8 cellular contexts compared by ENCODE assay signal in genomic region chr9:135992486-135993408, GRCh38. TPM values are rescaled to one million over a fixed set of nuclear protein-coding genes. Genes with fewer than 3 reads are reported as not detected.
DNase-seq lines count a peak whose midpoint lies in the region; ATAC-seq and TF ChIP-seq lines count a peak whose summit lies in the region.

No MANE protein-coding gene starts in this region.

- H3K4me1 ChIP-seq in BE2C = peaks cover 48% of the 10 kb centered on the region
- H3K4me1 ChIP-seq in Peyer's patch = peaks cover 4 to 39% (median 14%) of the 10 kb centered on the region in 4 donors
- H3K4me1 ChIP-seq in ovary (ENCODE audit: insufficient read depth) = peaks cover 15% of the 10 kb centered on the region

- 1 to 3% (median 2%) methylated on average over 29 to 32 of the region's 32 CpGs for WGBS in ovary, 3 donors

- DNase-seq in BE2C = peak; percentile 92
- peak; percentile 30 to 77 for DNase-seq in HL-60 (ENCODE audit: low read depth in 1 of 2, low spot score in 1 of 2)
- DNase-seq in Peyer's patch = peak; percentile 45 to 81 (median 72)
- peak; percentile 49 for DNase-seq in activated naive CD8-positive, alpha-beta T cell treated with anti-CD3 and anti-CD28 coated beads, Interleukin-2, amount 50 U/mL, for 24 hours
- DNase-seq in cardiac septum (ENCODE audit: low spot score) = peak; percentile 94
- DNase-seq in ovary = peak; percentile 82 to 89 (median 84)

- no peaks in the 10 kb centered on the region for H3K27me3 Mint-ChIP-seq in activated naive CD8-positive, alpha-beta T cell treated with anti-CD3 and anti-CD28 coated beads, Interleukin-2, amount 50 U/mL, for 24 hours

- peak overlapping the region; percentile 43 for H3K4me3 ChIP-seq in BE2C (ENCODE audit: low read depth, low read length)
- H3K4me3 ChIP-seq in HL-60 (replicated peaks; ENCODE audit: insufficient read depth, low read length) = no peak overlapping the region
- peak overlapping the region in 3 of 4 donors; percentile 13 to 22 (median 15) for H3K4me3 ChIP-seq in Peyer's patch
- H3K4me3 ChIP-seq in ovary = peak overlapping the region; percentile 16

- peaks cover 15% of the 10 kb centered on the region for H3K4me1 Mint-ChIP-seq in activated naive CD8-positive, alpha-beta T cell treated with anti-CD3 and anti-CD28 coated beads, Interleukin-2, amount 50 U/mL, for 24 hours

- TF ChIP-seq EP300 in ovary (IDR thresholded peaks at IDR 0.05) = peak; percentile 34

- H3K36me3 ChIP-seq in BE2C = no peaks in the 10 kb centered on the region
- H3K36me3 ChIP-seq in Peyer's patch = no peaks in the 10 kb centered on the region
- no peaks in the 10 kb centered on the region for H3K36me3 ChIP-seq in ovary

- TF ChIP-seq CTCF in BE2C (IDR thresholded peaks at IDR 0.05; ENCODE audit: low read depth, low read length) (no peak), HL-60 (IDR thresholded peaks at IDR 0.05; ENCODE audit: insufficient read depth, low read length) (no peak), Peyer's patch (IDR thresholded peaks at IDR 0.05) (no peak), ovary (IDR thresholded peaks at IDR 0.05) (peak in 1 of 3 donors; percentile 6)

- no peak overlapping the region for H3K27ac Mint-ChIP-seq in activated naive CD8-positive, alpha-beta T cell treated with anti-CD3 and anti-CD28 coated beads, Interleukin-2, amount 50 U/mL, for 24 hours

- TF ChIP-seq POLR2A in Peyer's patch (IDR thresholded peaks at IDR 0.05) (no peak), ovary (IDR thresholded peaks at IDR 0.05) (peak; percentile 55)

- H3K27me3 ChIP-seq in BE2C = no peaks in the 10 kb centered on the region
- no peaks in the 10 kb centered on the region for H3K27me3 ChIP-seq in HL-60 (ENCODE audit: insufficient read depth, poor library complexity, severe bottlenecking)
- H3K27me3 ChIP-seq in Peyer's patch = no peaks in the 10 kb centered on the region
- no peaks in the 10 kb centered on the region for H3K27me3 ChIP-seq in ovary

- H3K36me3 Mint-ChIP-seq in activated naive CD8-positive, alpha-beta T cell treated with anti-CD3 and anti-CD28 coated beads, Interleukin-2, amount 50 U/mL, for 24 hours (ENCODE audit: low read depth) = no peaks in the 10 kb centered on the region

- ATAC-seq in activated naive CD8-positive, alpha-beta T cell treated with anti-CD3 and anti-CD28 coated beads, Interleukin-2, amount 50 U/mL, for 24 hours = peak; percentile 24
- ATAC-seq in HG03565 (IDR thresholded peaks at IDR 0.05; ENCODE audit: unreplicated experiment) (no peak), HG03045 (IDR thresholded peaks at IDR 0.05; ENCODE audit: unreplicated experiment) (no peak)

- intact Hi-C loops in cardiac septum (cut with DNase I) = loop anchor here (2.0 kb wide), 2 partner anchors 20 to 60 kb away; no protein-coding TSS in a partner anchor
- intact Hi-C loops in ovary (cut with DNase I) = no loop called here

- H3K27ac ChIP-seq in HL-60 (replicated peaks) (no peak overlapping the region), Peyer's patch (peak overlapping the region; percentile 67 to 88 (median 76)), ovary (peak overlapping the region; percentile 86 to 88)

- H3K9me3 Mint-ChIP-seq in activated naive CD8-positive, alpha-beta T cell treated with anti-CD3 and anti-CD28 coated beads, Interleukin-2, amount 50 U/mL, for 24 hours = no peaks in the 10 kb centered on the region

- no peak overlapping the region for H3K4me3 Mint-ChIP-seq in activated naive CD8-positive, alpha-beta T cell treated with anti-CD3 and anti-CD28 coated beads, Interleukin-2, amount 50 U/mL, for 24 hours

- H3K9me3 ChIP-seq in BE2C = no peaks in the 10 kb centered on the region
- no peaks in the 10 kb centered on the region for H3K9me3 ChIP-seq in Peyer's patch
- no peaks in the 10 kb centered on the region for H3K9me3 ChIP-seq in ovary

RNA-seq across cellular contexts. Expression of gene UBAC1, which starts 31.6 kb away (rescaled TPM):
- polyA plus RNA-seq in BE2C (2012; ENCODE audit: insufficient read depth, insufficient read length, low read depth) = 81.2 TPM
- total RNA-seq in Peyer's patch (10 to 100 TPM; 23.1 to 64.3 (median 43.9) TPM), cardiac septum (90.3 TPM), ovary (10 to 100 TPM; 29.4 to 42.0 (median 34.9) TPM)
- 10 to 100 TPM; 19.7 to 33.3 TPM for polyA plus RNA-seq in ovary
